In genomic region chr21:17454315-17455027, GRCh38 we compare ENCODE assay signal across 9 cellular contexts. TPM values are rescaled to one million over a fixed set of nuclear protein-coding genes. Genes with fewer than 3 reads are reported as not detected.
DNase-seq lines count a peak whose midpoint lies in the region; ATAC-seq and TF ChIP-seq lines count a peak whose summit lies in the region.
"Had no signal": no experiment of that assay in that cellular context is flagged by ENCODE, and none has a peak within 500 bp of the region (broad histone marks: within the 10 kb centered on the region; RNA-seq: fewer than 3 reads in every experiment).

No MANE protein-coding gene starts in this region.

- H3K4me1 ChIP-seq in Panc1 (ENCODE audit: control insufficient read depth, insufficient read depth, low read length) (no peaks in the 10 kb centered on the region), adrenal gland (replicated peaks in 1 of 2) (peaks cover 0 to 5% of the 10 kb centered on the region in 2 donors), iPS-15b (ENCODE audit: control insufficient read depth, insufficient read depth, low read length) (no peaks in the 10 kb centered on the region)

- H3K9ac ChIP-seq in iPS-15b (ENCODE audit: low read depth, low read length), result peak overlapping the region; percentile 65

- H3K27ac ChIP-seq in Panc1 (ENCODE audit: low read length) (peak overlapping the region; percentile 63), adrenal gland (peak overlapping the region in 2 of 5 donors; percentile 36 to 69)
- H3K27ac ChIP-seq: VCaP had no signal

- H3K27me3 ChIP-seq in Panc1 (ENCODE audit: control insufficient read depth, insufficient read depth, low read length) (no peaks in the 10 kb centered on the region), adrenal gland (no peaks in the 10 kb centered on the region), iPS-15b (ENCODE audit: control insufficient read depth, insufficient read depth, low read length) (no peaks in the 10 kb centered on the region)

- peak; percentile 87 for ATAC-seq in HG03039 (IDR thresholded peaks at IDR 0.05; ENCODE audit: unreplicated experiment)
- ATAC-seq in Panc1, result peak; percentile 97
- ATAC-seq in GM21723 (IDR thresholded peaks at IDR 0.05; ENCODE audit: unreplicated experiment), result no peak

- H3K9me3 ChIP-seq in Panc1 (ENCODE audit: control insufficient read depth, insufficient read depth, low read depth, low read length), result no peaks in the 10 kb centered on the region
- no peaks in the 10 kb centered on the region for H3K9me3 ChIP-seq in adrenal gland (replicated peaks in 1 of 3)
- H3K9me3 ChIP-seq in iPS-15b (ENCODE audit: control insufficient read depth, insufficient read depth, low read length), result no peaks in the 10 kb centered on the region

- TF ChIP-seq POLR2A in adrenal gland (IDR thresholded peaks at IDR 0.05), result peak in 1 of 2 donors; percentile 20

- POLR2A ChIA-PET in Panc1 (lab: Charles Lee), result no interaction called here

- H3K4me3 ChIP-seq in Panc1 (ENCODE audit: low read depth in 2 of 2, low read length in 2 of 2) (peak overlapping the region; percentile 53 to 71), adrenal gland (no peak overlapping the region), iPS-15b (ENCODE audit: low read depth, low read length) (peak overlapping the region; percentile 59)

- in situ Hi-C loops in Panc1 (cut with HindIII; ENCODE audit: low pct_unique_long_range_greater_than_20kb, low sequenced_read_pairs), result no loop called here

- BruUV-seq in Panc1 (replicated peaks; lab: Mats Ljungman, UMichigan), result TSS peak; percentile 100

- intact Hi-C loops in Panc1 (cut with micrococcal nuclease; ENCODE audit: unreplicated experiment) (no loop called here), adrenal gland (cut with DNase I) (no loop called here)

- H3K36me3 ChIP-seq in Panc1 (ENCODE audit: control insufficient read depth, insufficient read depth, low read length) (no peaks in the 10 kb centered on the region), adrenal gland (replicated peaks in 1 of 2) (no peaks in the 10 kb centered on the region), iPS-15b (ENCODE audit: control insufficient read depth, insufficient read depth, low read length) (no peaks in the 10 kb centered on the region)

- peak; percentile 55 for DNase-seq in GM04503 (ENCODE audit: low read depth)
- peak; percentile 96 for DNase-seq in Panc1 (ENCODE audit: low read depth, low spot score)
- peak; percentile 40 to 92 (median 77) for DNase-seq in adrenal gland
- peak; percentile 4 to 10 for DNase-seq in stimulated activated CD4-positive, alpha-beta T cell treated with anti-CD3 and anti-CD28 coated beads, Interleukin-1b, Interleukin-23, amount 100 ng/mL, for 4 hours (ENCODE audit: low read depth in 2 of 2)
- no peak for DNase-seq in SKM-1 (lab: John Stamatoyannopoulos, UW; ENCODE audit: unreplicated experiment)

- CTCF ChIA-PET in Panc1 (lab: Charles Lee), result no interaction called here

- no peak for TF ChIP-seq CTCF in Panc1 (IDR thresholded peaks at IDR 0.05)
- TF ChIP-seq CTCF in adrenal gland (IDR thresholded peaks at IDR 0.05), result peak in 2 of 6 experiments; percentile 6 to 25

- WGBS in adrenal gland, 4 donors, result 4 to 9% (median 6%) methylated on average over 24 of the region's 24 CpGs

RNA-seq across cellular contexts. Expression of gene CXADR, which starts 58.4 kb away (rescaled TPM):
- total RNA-seq in Panc1 (2021; ENCODE audit: unreplicated experiment) (24.7 TPM), adrenal gland (10 to 100 TPM in 5 of 8 donors, 1 to 10 TPM in 3; 3.1 to 25.2 (median 11.5) TPM)
- polyA plus RNA-seq in Panc1 (2012; ENCODE audit: insufficient read length), result 12.0 TPM
- polyA plus RNA-seq in adrenal gland, result 10 to 100 TPM in 1 of 3 donors, 1 to 10 TPM in 2; 1.5 to 12.1 (median 2.3) TPM

Comparison
In these comparisons a context has a peak if more than half of its experiments do, and no peak if none do; other contexts are left out.
1. H3K4me3 ChIP-seq: peak in Panc1 (2 of 2) and iPS-15b (single experiment); none in adrenal gland (0 of 4).